13 cellular contexts compared by ENCODE assay signal in genomic region chr3:54756330-54756731, GRCh38.
DNase-seq lines count a peak whose midpoint lies in the region; ATAC-seq, FAIRE-seq and TF ChIP-seq lines count a peak whose summit lies in the region.
"Had no signal": no experiment of that assay in that cellular context is flagged by ENCODE, and none has a peak within 500 bp of the region (broad histone marks: within the 10 kb centered on the region; RNA-seq: fewer than 3 reads in every experiment).

No MANE protein-coding gene starts in this region.

- no peaks in the 10 kb centered on the region for H3K27me3 Mint-ChIP-seq in mesothelial cell of epicardium (ENCODE audit: low read depth)

- no peaks in the 10 kb centered on the region for H3K9me3 ChIP-seq in gastroesophageal sphincter

- H3K4me3 ChIP-seq in AG09309 (ENCODE audit: control insufficient read depth, low read depth, low read length) (no peak overlapping the region), gastroesophageal sphincter (no peak overlapping the region)
- H3K4me3 ChIP-seq: SK-N-MC had no signal

- H3K27me3 ChIP-seq in gastroesophageal sphincter, result no peaks in the 10 kb centered on the region

- WGBS in gastroesophageal sphincter (ENCODE audit: low coverage in 1 of 2), 2 donors, result 13 to 22% methylated on average over 4 to 6 of the region's 7 CpGs

- DNase-seq in AG09309 (ENCODE audit: low read depth), result peak; percentile 74
- DNase-seq in HTR-8/SVneo (ENCODE audit: insufficient read length, low spot score), result peak; percentile 53
- peak; percentile 89 for DNase-seq in fibroblast of gingiva (ENCODE audit: low read depth)
- DNase-seq in mesothelial cell of epicardium (ENCODE audit: low spot score in 2 of 2, unreplicated experiment in 2 of 2), result no peak
- DNase-seq in NK-92 treated with Interleukin-12 subunit alpha and Interleukin-12 subunit beta, amount 100 ng/mL, for 24 hours (lab: John Stamatoyannopoulos, UW), result no peak
- DNase-seq: activated naive CD4-positive, alpha-beta T cell treated with anti-CD3 and anti-CD28 coated beads for 36 hours; hypothalamus; NCI-H1048 had no signal

- TF ChIP-seq POLR2A in GM18505 (IDR thresholded peaks at IDR 0.05; ENCODE audit: borderline replicate concordance, extremely low read depth, insufficient read depth, insufficient read length), result no peak
- no peak for TF ChIP-seq POLR2A in gastroesophageal sphincter (IDR thresholded peaks at IDR 0.05)

- FAIRE-seq in HTR-8/SVneo (lab: Jason Lieb, UNC), result no peak
- FAIRE-seq: endothelial cell of umbilical vein had no signal

- no peak overlapping the region for H3K27ac ChIP-seq in gastroesophageal sphincter
- H3K27ac ChIP-seq: SK-N-MC had no signal

- peaks cover 3% of the 10 kb centered on the region for H3K9me3 Mint-ChIP-seq in mesothelial cell of epicardium
- H3K9me3 Mint-ChIP-seq: activated naive CD4-positive, alpha-beta T cell treated with anti-CD3 and anti-CD28 coated beads for 36 hours had no signal

- peaks cover 19% of the 10 kb centered on the region for H3K4me1 Mint-ChIP-seq in mesothelial cell of epicardium

- TF ChIP-seq EP300 in gastroesophageal sphincter (IDR thresholded peaks at IDR 0.05), result no peak

- peak overlapping the region; percentile 8 for H3K27ac Mint-ChIP-seq in mesothelial cell of epicardium
- H3K27ac Mint-ChIP-seq: activated naive CD4-positive, alpha-beta T cell treated with anti-CD3 and anti-CD28 coated beads for 36 hours had no signal

- TF ChIP-seq CTCF in AG09309 (IDR thresholded peaks at IDR 0.05; ENCODE audit: control insufficient read depth, insufficient read depth, low read depth, low read length, missing control alignments) (no peak), mesothelial cell of epicardium (IDR thresholded peaks at IDR 0.05; ENCODE audit: unreplicated experiment) (no peak), gastroesophageal sphincter (IDR thresholded peaks at IDR 0.05) (no peak)

- H3K4me3 Mint-ChIP-seq in mesothelial cell of epicardium, result no peak overlapping the region
- H3K4me3 Mint-ChIP-seq: activated naive CD4-positive, alpha-beta T cell treated with anti-CD3 and anti-CD28 coated beads for 36 hours had no signal

- no peaks in the 10 kb centered on the region for H3K36me3 Mint-ChIP-seq in mesothelial cell of epicardium

- ATAC-seq in GM18505 (IDR thresholded peaks at IDR 0.05; ENCODE audit: unreplicated experiment), result no peak
- ATAC-seq in gastroesophageal sphincter, result no peak
- no peak for ATAC-seq in GM21723 (IDR thresholded peaks at IDR 0.05; ENCODE audit: unreplicated experiment)

- H3K36me3 ChIP-seq in gastroesophageal sphincter, result no peaks in the 10 kb centered on the region

- peaks cover 0 to 4% (median 0%) of the 10 kb centered on the region in 3 donors for H3K4me1 ChIP-seq in gastroesophageal sphincter

Comparison
In these comparisons a context has a peak if more than half of its experiments do, and no peak if none do; other contexts are left out.
1. DNase-seq: peak in AG09309 (single experiment), HTR-8/SVneo (single experiment) and fibroblast of gingiva (single experiment); none in mesothelial cell of epicardium (0 of 2) and NK-92 treated with Interleukin-12 subunit alpha and Interleukin-12 subunit beta, amount 100 ng/mL, for 24 hours (single experiment).